Comparison of ENCODE assay signal across 27 cellular contexts in the genomic region with DNA sequence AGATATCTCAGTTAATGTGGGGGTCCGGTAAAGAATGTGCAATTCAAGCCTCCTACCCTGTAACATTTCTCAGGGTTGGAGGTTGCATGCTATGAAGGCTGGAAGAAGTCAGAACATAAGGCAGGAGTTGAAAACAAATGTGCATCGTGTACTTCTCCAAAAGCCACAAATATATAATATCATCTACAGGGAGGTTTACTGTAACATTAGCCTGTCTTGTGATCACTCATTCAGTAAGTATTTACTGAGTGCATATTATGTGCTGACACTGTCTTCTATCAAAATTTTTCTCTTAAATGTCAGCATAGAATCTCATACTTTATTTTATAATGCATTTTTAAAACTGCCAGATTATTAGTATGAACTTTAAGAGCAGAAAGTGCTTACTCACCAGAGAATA.
"Had no signal": no experiment of that assay in that cellular context is flagged by ENCODE, and none has a peak within 500 bp of the region (broad histone marks: within the 10 kb centered on the region; RNA-seq: fewer than 3 reads in every experiment).

No MANE protein-coding gene starts in this region.

- FAIRE-seq: endothelial cell of umbilical vein, frontal cortex had no signal

- H3K27ac ChIP-seq: adrenal gland, brain microvascular endothelial cell, neutrophil, ovary, upper lobe of left lung had no signal

- H3K4me3 ChIP-seq: adrenal gland, ovary, smooth muscle cell, upper lobe of left lung had no signal

- H3K9me3 ChIP-seq: adrenal gland, neutrophil, ovary, upper lobe of left lung had no signal

- H3K36me3 ChIP-seq: adrenal gland, brain microvascular endothelial cell, neutrophil, ovary, upper lobe of left lung had no signal

- DNase-seq: activated B cell treated with CpG ODN at 0.5 μM for 24 hours; activated CD4-positive, alpha-beta T cell treated with anti-CD3 and anti-CD28 coated beads for 36 hours; activated CD4-positive, alpha-beta T cell treated with anti-CD3 and anti-CD28 coated beads, Interleukin-2, amount 50 U/mL, for 48 hours; activated CD8-positive, alpha-beta memory T cell treated with anti-CD3 and anti-CD28 coated beads for 24 hours; activated effector memory CD4-positive, alpha-beta T cell treated with Interleukin-2 at 50 U/mL for 16 hours; activated naive CD4-positive, alpha-beta T cell treated with Interleukin-2 at 50 U/mL for 16 hours; adrenal gland; brain microvascular endothelial cell; cortex of kidney; islet precursor cell; mammary epithelial cell; naive B cell; nephron progenitor cell; ovary; stimulated activated CD4-positive, alpha-beta T cell treated with anti-CD3 and anti-CD28 coated beads, Interleukin-1b, Interleukin-23, amount 100 ng/mL, for 48 hours; stimulated activated CD4-positive, alpha-beta T cell treated with anti-CD3 and anti-CD28 coated beads, Interleukin-4, amount 100 ng/mL, for 4 hours; stimulated activated CD8-positive, alpha-beta memory T cell treated with anti-CD3 and anti-CD28 coated beads, Interleukin-4, amount 100 ng/mL, for 48 hours; stimulated activated naive CD8-positive, alpha-beta T cell treated with anti-CD3 and anti-CD28 coated beads, Interleukin-15, amount 100 ng/mL, for 72 hours; substantia nigra; T-helper 1 cell; upper lobe of left lung had no signal

- H3K4me1 ChIP-seq: upper lobe of left lung had no signal

- H3K27me3 ChIP-seq: adrenal gland, brain microvascular endothelial cell, ovary, upper lobe of left lung had no signal

- ATAC-seq: activated CD4-positive, alpha-beta T cell treated with anti-CD3 and anti-CD28 coated beads for 36 hours; sciatic nerve; stimulated activated memory B cell treated with anti-CD40 and anti-IgM and Interleukin-4, amounts not matched to agents 10 μg/mL and 1 μg/mL and 100 μg/mL, for 72 hours; stimulated activated naive CD8-positive, alpha-beta T cell treated with anti-CD3 and anti-CD28 coated beads, Interleukin-15, amount 100 ng/mL, for 72 hours had no signal
